In the genomic region with DNA sequence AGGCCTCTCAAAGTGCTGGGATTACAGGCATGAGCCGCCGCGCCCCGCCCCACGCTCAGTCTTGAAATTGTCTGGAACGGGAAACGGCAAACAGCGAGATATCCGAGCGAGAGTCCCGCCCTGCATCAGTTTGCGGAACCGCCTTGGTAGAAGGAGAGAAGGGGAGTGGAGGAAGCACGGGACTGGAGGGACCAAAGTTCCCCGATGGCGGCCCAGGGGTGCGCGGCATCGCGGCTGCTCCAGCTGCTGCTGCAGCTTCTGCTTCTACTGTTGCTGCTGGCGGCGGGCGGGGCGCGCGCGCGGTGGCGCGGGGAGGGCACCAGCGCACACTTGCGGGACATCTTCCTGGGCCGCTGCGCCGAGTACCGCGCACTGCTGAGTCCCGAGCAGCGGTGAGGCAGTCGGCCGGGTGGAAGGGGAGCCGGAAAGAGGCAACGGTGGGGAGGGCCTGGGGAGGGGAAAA, we compare ENCODE assay signal across 8 cellular contexts. TPM values are rescaled to one million over a fixed set of nuclear protein-coding genes. Genes with fewer than 3 reads are reported as not detected.
DNase-seq lines count a peak whose midpoint lies in the region; ATAC-seq, FAIRE-seq and TF ChIP-seq lines count a peak whose summit lies in the region.

A gene with protein sequence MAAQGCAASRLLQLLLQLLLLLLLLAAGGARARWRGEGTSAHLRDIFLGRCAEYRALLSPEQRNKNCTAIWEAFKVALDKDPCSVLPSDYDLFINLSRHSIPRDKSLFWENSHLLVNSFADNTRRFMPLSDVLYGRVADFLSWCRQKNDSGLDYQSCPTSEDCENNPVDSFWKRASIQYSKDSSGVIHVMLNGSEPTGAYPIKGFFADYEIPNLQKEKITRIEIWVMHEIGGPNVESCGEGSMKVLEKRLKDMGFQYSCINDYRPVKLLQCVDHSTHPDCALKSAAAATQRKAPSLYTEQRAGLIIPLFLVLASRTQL (plus strand): TSS at position 125 of the 463 bp plus-strand sequence. CDS start 80 bp downstream, at position 205.

- H3K4me1 Mint-ChIP-seq in T-helper 1 cell treated with Interleukin-12 subunit alpha and Interleukin-12 subunit beta and Interleukin-4 antibody, amounts not matched to agents 30 μg/mL and 1 μg/mL, for 36 hours (ENCODE audit: low read depth) = peaks cover 7% of the 10 kb centered on the region

- DNase-seq in Daoy (ENCODE audit: low read depth) (peak; percentile 54), astrocyte of the cerebellum (ENCODE audit: low read depth) (no peak), hypothalamus (lab: John Stamatoyannopoulos, UW) (peak in 39 of 51 donors; percentile 2 to 66 (median 29)), small intestine (peak; percentile 95), DMS79 (lab: John Stamatoyannopoulos, UW) (no peak), NCI-H524 (lab: John Stamatoyannopoulos, UW) (no peak)

- H3K27ac Mint-ChIP-seq in T-helper 1 cell treated with Interleukin-12 subunit alpha and Interleukin-12 subunit beta and Interleukin-4 antibody, amounts not matched to agents 30 μg/mL and 1 μg/mL, for 36 hours = peak within 1 kb of the TSS; percentile 6

- no peaks in the 10 kb centered on the region for H3K27me3 ChIP-seq in small intestine (ENCODE audit: control insufficient read depth in 2 of 2, insufficient read depth in 2 of 2, low read length in 2 of 2)

- no peaks in the 10 kb centered on the region for H3K36me3 Mint-ChIP-seq in T-helper 1 cell treated with Interleukin-12 subunit alpha and Interleukin-12 subunit beta and Interleukin-4 antibody, amounts not matched to agents 30 μg/mL and 1 μg/mL, for 36 hours (ENCODE audit: low read depth)

- FAIRE-seq in small intestine (lab: Jason Lieb, UNC) = no peak

- H3K27ac ChIP-seq in small intestine (ENCODE audit: low read depth in 1 of 2, low read length in 1 of 2) = peak within 1 kb of the TSS; percentile 14 to 72

- WGBS in small intestine, 3 donors = 1 to 3% (median 2%) methylated on average over 39 to 43 of the region's 43 CpGs

- H3K9me3 Mint-ChIP-seq in T-helper 1 cell treated with Interleukin-12 subunit alpha and Interleukin-12 subunit beta and Interleukin-4 antibody, amounts not matched to agents 30 μg/mL and 1 μg/mL, for 36 hours = no peaks in the 10 kb centered on the region

- peak; percentile 79 for ATAC-seq in HG02884 (IDR thresholded peaks at IDR 0.05; ENCODE audit: unreplicated experiment)

- peaks cover 20% of the 10 kb centered on the region for H3K27me3 Mint-ChIP-seq in T-helper 1 cell treated with Interleukin-12 subunit alpha and Interleukin-12 subunit beta and Interleukin-4 antibody, amounts not matched to agents 30 μg/mL and 1 μg/mL, for 36 hours (ENCODE audit: low read depth)

- H3K9me3 ChIP-seq in small intestine (ENCODE audit: control insufficient read depth, low read depth) = no peaks in the 10 kb centered on the region

- H3K4me3 ChIP-seq in astrocyte of the cerebellum (ENCODE audit: low read depth, low read length) = peak within 1 kb of the TSS; percentile 48
- peak within 1 kb of the TSS in 1 of 2 donors; percentile 83 for H3K4me3 ChIP-seq in small intestine (ENCODE audit: low read depth in 1 of 2, low read length in 2 of 2)

- H3K36me3 ChIP-seq in small intestine (ENCODE audit: control insufficient read depth in 2 of 2, insufficient read depth in 2 of 2, low read length in 2 of 2) = no peaks in the 10 kb centered on the region

- no peaks in the 10 kb centered on the region for H3K4me1 ChIP-seq in small intestine (ENCODE audit: control insufficient read depth in 2 of 2, insufficient read depth in 1 of 2, low read depth in 1 of 2, low read length in 1 of 2)

- in situ Hi-C loops in astrocyte of the cerebellum (cut with HindIII; ENCODE audit: low sequenced_read_pairs) = no loop called here

- TF ChIP-seq CTCF in astrocyte of the cerebellum (IDR thresholded peaks at IDR 0.05; ENCODE audit: low read depth, low read length, missing control alignments) = no peak

- H3K4me3 Mint-ChIP-seq in T-helper 1 cell treated with Interleukin-12 subunit alpha and Interleukin-12 subunit beta and Interleukin-4 antibody, amounts not matched to agents 30 μg/mL and 1 μg/mL, for 36 hours = peak within 1 kb of the TSS; percentile 84

RNA-seq across cellular contexts. Expression of the gene that starts here (rescaled TPM):
- total RNA-seq in Daoy (2014; rRNA removed; shearing (Covaris generic)) = 3.8 and 11.0 TPM in 2 replicates
- 10 to 100 TPM; 13.4 to 83.8 (median 74.7) TPM for polyA plus RNA-seq in small intestine

Comparison
In these comparisons a context has a peak if more than half of its experiments do, and no peak if none do; other contexts are left out.
1. DNase-seq: peak in Daoy (single experiment), hypothalamus (39 of 51) and small intestine (single experiment); none in astrocyte of the cerebellum (single experiment), DMS79 (single experiment) and NCI-H524 (0 of 2).